ENCODE assay signal across 14 cellular contexts in genomic region chr2:240699843-240700242, GRCh38. TPM values are rescaled to one million over a fixed set of nuclear protein-coding genes. Genes with fewer than 3 reads are reported as not detected.
DNase-seq lines count a peak whose midpoint lies in the region; ATAC-seq, FAIRE-seq and TF ChIP-seq lines count a peak whose summit lies in the region.
"Not testable (repeated sequence)": the region's sequence is repeated elsewhere in the genome, so short reads cannot be mapped to it uniquely, and the experiment has no call there.
"Had no signal": no experiment of that assay in that cellular context is flagged by ENCODE, and none has a peak within 500 bp of the region (broad histone marks: within the 10 kb centered on the region; RNA-seq: fewer than 3 reads in every experiment).

No MANE protein-coding gene starts in this region.

- not testable (repeated sequence) for H3K27me3 Mint-ChIP-seq in WTC11 (ENCODE audit: low read depth)
- H3K27me3 Mint-ChIP-seq in chondrocyte (ENCODE audit: low read depth) = peaks cover 14% of the 10 kb centered on the region

- POLR2A ChIA-PET in WTC11 (lab: Charles Lee) = not testable (repeated sequence)

- H3K27ac ChIP-seq in pancreas = not testable (repeated sequence)

- FAIRE-seq in GM12892 (lab: Jason Lieb, UNC) = peak; percentile 74
- FAIRE-seq in pancreas (lab: Jason Lieb, UNC) = not testable (repeated sequence)

- H3K9me3 ChIP-seq in pancreas = not testable (repeated sequence)

- not testable (repeated sequence) for H3K27ac Mint-ChIP-seq in WTC11; chondrocyte (ENCODE audit: unreplicated experiment)

- ATAC-seq in WTC11, Right ventricle myocardium inferior, left cardiac atrium: not testable (repeated sequence)
- peak in 1 of 4 donors; percentile 7 for ATAC-seq in pancreas

- H3K4me1 Mint-ChIP-seq in WTC11; chondrocyte (ENCODE audit: low read depth): not testable (repeated sequence)

- H3K4me3 Mint-ChIP-seq in WTC11; chondrocyte (ENCODE audit: unreplicated experiment): not testable (repeated sequence)

- not testable (repeated sequence) for H3K9me3 Mint-ChIP-seq in WTC11; chondrocyte (ENCODE audit: low read depth)

- not testable (repeated sequence) for H3K4me3 ChIP-seq in pancreas

- H3K27me3 ChIP-seq in pancreas = not testable (repeated sequence)

- not testable (repeated sequence) for TF ChIP-seq POLR2A in GM12892 (IDR thresholded peaks at IDR 0.05; ENCODE audit: low read depth, low read length)

- TF ChIP-seq CTCF in WTC11 (IDR thresholded peaks at IDR 0.05); chondrocyte (IDR thresholded peaks at IDR 0.05); pancreas (IDR thresholded peaks at IDR 0.05): not testable (repeated sequence)

- not testable (repeated sequence) for H3K36me3 Mint-ChIP-seq in WTC11; chondrocyte (ENCODE audit: low read depth)

- not testable (repeated sequence) for H3K4me1 ChIP-seq in pancreas

- CTCF ChIA-PET in WTC11 (lab: Charles Lee) = interaction anchor here (1.1 kb wide), 1 partner anchor 59 kb away, joined by 4 read pairs; no protein-coding TSS in a partner anchor

- DNase-seq in GM12892 (ENCODE audit: insufficient read length) = not testable (repeated sequence)
- DNase-seq in WTC11 (ENCODE audit: low spot score) = peak; percentile 5
- peak; percentile 52 for DNase-seq in chondrocyte (ENCODE audit: low spot score)
- DNase-seq in Right ventricle myocardium inferior (ENCODE audit: missing footprints) = peak; percentile 20
- peak; percentile 3 for DNase-seq in left cardiac atrium
- peak; percentile 23 for DNase-seq in left kidney (ENCODE audit: low read depth, low spot score)
- DNase-seq in pancreas = peak in 4 of 6 donors; percentile 16 to 54 (median 34)

- WGBS in pancreas, 2 donors = 19 to 20% methylated on average over 8 of the region's 8 CpGs

- intact Hi-C loops in Right ventricle myocardium inferior (cut with DNase I) = loop anchor here (10.0 kb wide), 1 partner anchor 185 kb away; no protein-coding TSS in a partner anchor
- intact Hi-C loops in left cardiac atrium (cut with DNase I) = loop anchor here (5.0 to 10.0 kb wide), 2 partner anchors 185 to 188 kb away; no protein-coding TSS in a partner anchor
- intact Hi-C loops in pancreas (cut with DNase I) = loop anchor here in 1 of 3 donors (10.0 kb wide), 1 partner anchor 55 kb away; no protein-coding TSS in a partner anchor

- H3K36me3 ChIP-seq in pancreas = not testable (repeated sequence)

RNA-seq across cellular contexts. Expression of gene AQP12A, which starts 8.2 kb away (rescaled TPM):
- polyA plus RNA-seq in GM12892 (2012; ENCODE audit: missing spikeins) = not detected
- total RNA-seq in WTC11 (2021) (not detected in 3 replicates), chondrocyte (not detected in 3 replicates), Right ventricle myocardium inferior (not detected), left cardiac atrium (not detected), pancreas (100 to 1,000 TPM in 4 of 6 donors, 10 to 100 TPM in 2; 46.6 to 163 (median 104) TPM)
- 100 to 1,000 TPM; 284 to 744 TPM for polyA plus RNA-seq in pancreas
- total RNA-seq: Calu3; CD4-positive, alpha-beta memory T cell; Daoy; G401; H7 had no signal
- polyA plus RNA-seq: A549; BJ; CD4-positive, alpha-beta memory T cell had no signal

RNA-seq across cellular contexts. Expression of gene AQP12B, which starts 17.2 kb away (rescaled TPM):
- not detected for polyA plus RNA-seq in GM12892 (2012; ENCODE audit: missing spikeins)
- total RNA-seq in WTC11 (2021) (not detected in 3 replicates), chondrocyte (not detected in 3 replicates), Right ventricle myocardium inferior (not detected), left cardiac atrium (not detected), pancreas (100 to 1,000 TPM in 4 of 6 donors, 10 to 100 TPM in 2; 54.2 to 240 (median 132) TPM)
- polyA plus RNA-seq in pancreas = 100 to 1,000 TPM; 158 to 217 TPM
- total RNA-seq: Calu3; CD4-positive, alpha-beta memory T cell; Daoy; G401; H7 had no signal
- polyA plus RNA-seq: A549; BJ; CD4-positive, alpha-beta memory T cell had no signal

Comparison
In these comparisons a context has a peak if more than half of its experiments do, and no peak if none do; other contexts are left out.
1. RNA of gene AQP12A, which starts 8.2 kb away (total RNA-seq): 46.6 to 163 TPM in pancreas; not detected in left cardiac atrium, not detected in WTC11, not detected in chondrocyte and not detected in Right ventricle myocardium inferior (single experiment); every median in the first group is over 10 times any median in the second.
2. RNA of gene AQP12B, which starts 17.2 kb away (total RNA-seq): 54.2 to 240 TPM in pancreas; not detected in left cardiac atrium, not detected in WTC11, not detected in chondrocyte and not detected in Right ventricle myocardium inferior (single experiment); every median in the first group is over 10 times any median in the second.